ENCODE assay signal across 26 cellular contexts in the genomic region with DNA sequence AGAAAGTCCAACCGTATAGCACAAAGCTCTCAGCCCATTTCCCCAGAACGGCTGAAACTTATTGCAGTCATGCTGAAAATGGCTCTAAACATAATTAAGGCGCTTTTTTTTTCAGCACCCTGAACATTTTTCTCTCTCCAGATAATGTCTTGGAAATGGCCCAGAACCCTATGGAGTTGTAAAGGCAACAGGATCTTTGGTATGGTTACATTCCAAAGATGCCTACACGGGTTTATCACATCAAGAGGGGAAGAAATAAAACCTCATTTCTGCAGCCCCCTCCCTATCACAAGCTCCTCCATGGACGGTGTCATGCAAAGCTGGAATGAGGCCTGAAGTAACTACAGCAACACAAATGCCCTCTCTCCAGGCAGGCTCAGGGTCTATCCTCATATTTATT.
A peak's percentile ranks its signal among the peaks of the same experiment; 100 is the strongest.
DNase-seq lines count a peak whose midpoint lies in the region; ATAC-seq, FAIRE-seq and TF ChIP-seq lines count a peak whose summit lies in the region.
"Had no signal": no experiment of that assay in that cellular context is flagged by ENCODE, and none has a peak within 500 bp of the region (broad histone marks: within the 10 kb centered on the region; RNA-seq: fewer than 3 reads in every experiment).

No MANE protein-coding gene starts in this region.

- H3K4me1 ChIP-seq in SJSA1 (replicated peaks) = peaks cover 16% of the 10 kb centered on the region
- H3K4me1 ChIP-seq: breast epithelium, testis had no signal

- no peaks in the 10 kb centered on the region for H3K36me3 Mint-ChIP-seq in stimulated activated naive B cell treated with anti-CD40 and anti-IgM and Interleukin-4, amounts not matched to agents 10 μg/mL and 1 μg/mL and 100 μg/mL, for 72 hours
- H3K36me3 Mint-ChIP-seq: activated naive CD4-positive, alpha-beta T cell treated with anti-CD3 and anti-CD28 coated beads, Interleukin-2, amount 50 U/mL, for 72 hours; stimulated activated memory B cell treated with anti-CD40 and anti-IgM and Interleukin-4, amounts not matched to agents 10 μg/mL and 1 μg/mL and 100 μg/mL, for 72 hours had no signal

- no peak overlapping the region for H3K27ac Mint-ChIP-seq in stimulated activated naive B cell treated with anti-CD40 and anti-IgM and Interleukin-4, amounts not matched to agents 10 μg/mL and 1 μg/mL and 100 μg/mL, for 72 hours
- H3K27ac Mint-ChIP-seq: activated CD4-positive, alpha-beta T cell treated with anti-CD3 and anti-CD28 coated beads, Interleukin-2, amount 10 ng/mL, durations not matched to agents 24 days and 14 days; activated naive CD4-positive, alpha-beta T cell treated with anti-CD3 and anti-CD28 coated beads, Interleukin-2, amount 50 U/mL, for 72 hours; dendritic cell treated with granulocyte-macrophage colony-stimulating factor and Interleukin-4, amounts not matched to agents 40 ng/mL and 50 ng/mL, for 4 days; nephron progenitor cell; stimulated activated memory B cell treated with anti-CD40 and anti-IgM and Interleukin-4, amounts not matched to agents 10 μg/mL and 1 μg/mL and 100 μg/mL, for 72 hours; T-helper 2 cell treated with Interferon-gamma antibody and Interleukin-4, amounts not matched to agents 5 μg/mL and 100 μg/mL, for 36 hours had no signal

- H3K4me3 Mint-ChIP-seq in stimulated activated naive B cell treated with anti-CD40 and anti-IgM and Interleukin-4, amounts not matched to agents 10 μg/mL and 1 μg/mL and 100 μg/mL, for 72 hours = no peak overlapping the region
- H3K4me3 Mint-ChIP-seq: activated CD4-positive, alpha-beta T cell treated with anti-CD3 and anti-CD28 coated beads, Interleukin-2, amount 10 ng/mL, durations not matched to agents 24 days and 14 days; dendritic cell treated with granulocyte-macrophage colony-stimulating factor and Interleukin-4, amounts not matched to agents 40 ng/mL and 50 ng/mL, for 4 days; nephron progenitor cell; stimulated activated memory B cell treated with anti-CD40 and anti-IgM and Interleukin-4, amounts not matched to agents 10 μg/mL and 1 μg/mL and 100 μg/mL, for 72 hours; T-helper 2 cell treated with Interferon-gamma antibody and Interleukin-4, amounts not matched to agents 5 μg/mL and 100 μg/mL, for 36 hours had no signal

- H3K9me3 ChIP-seq in SJSA1 (replicated peaks) = no peaks in the 10 kb centered on the region
- H3K9me3 ChIP-seq: breast epithelium, testis had no signal

- H3K27ac ChIP-seq in SJSA1 = peak overlapping the region; percentile 33
- H3K27ac ChIP-seq: breast epithelium, testis, VCaP had no signal

- no peak for ATAC-seq in stimulated activated naive B cell treated with anti-CD40 and anti-IgM and Interleukin-4, amounts not matched to agents 10 μg/mL and 1 μg/mL and 100 μg/mL, for 72 hours (replicated peaks)
- ATAC-seq: activated naive CD4-positive, alpha-beta T cell treated with anti-CD3 and anti-CD28 coated beads, Interleukin-2, amount 50 U/mL, for 72 hours; left lobe of liver; stimulated activated memory B cell treated with anti-CD40 and anti-IgM and Interleukin-4, amounts not matched to agents 10 μg/mL and 1 μg/mL and 100 μg/mL, for 72 hours had no signal

- H3K36me3 ChIP-seq in SJSA1 = no peaks in the 10 kb centered on the region
- H3K36me3 ChIP-seq: breast epithelium had no signal

- no peak for TF ChIP-seq POLR2A in H54 (IDR thresholded peaks at IDR 0.05; ENCODE audit: low read depth, low read length)

- no peaks in the 10 kb centered on the region for H3K4me1 Mint-ChIP-seq in stimulated activated naive B cell treated with anti-CD40 and anti-IgM and Interleukin-4, amounts not matched to agents 10 μg/mL and 1 μg/mL and 100 μg/mL, for 72 hours
- H3K4me1 Mint-ChIP-seq: activated CD4-positive, alpha-beta T cell treated with anti-CD3 and anti-CD28 coated beads, Interleukin-2, amount 10 ng/mL, durations not matched to agents 24 days and 14 days; stimulated activated memory B cell treated with anti-CD40 and anti-IgM and Interleukin-4, amounts not matched to agents 10 μg/mL and 1 μg/mL and 100 μg/mL, for 72 hours had no signal

- H3K9me3 Mint-ChIP-seq in stimulated activated naive B cell treated with anti-CD40 and anti-IgM and Interleukin-4, amounts not matched to agents 10 μg/mL and 1 μg/mL and 100 μg/mL, for 72 hours = no peaks in the 10 kb centered on the region
- H3K9me3 Mint-ChIP-seq: activated CD4-positive, alpha-beta T cell treated with anti-CD3 and anti-CD28 coated beads, Interleukin-2, amount 10 ng/mL, durations not matched to agents 24 days and 14 days; activated naive CD4-positive, alpha-beta T cell treated with anti-CD3 and anti-CD28 coated beads, Interleukin-2, amount 50 U/mL, for 72 hours; dendritic cell treated with granulocyte-macrophage colony-stimulating factor and Interleukin-4, amounts not matched to agents 40 ng/mL and 50 ng/mL, for 4 days; nephron progenitor cell; stimulated activated memory B cell treated with anti-CD40 and anti-IgM and Interleukin-4, amounts not matched to agents 10 μg/mL and 1 μg/mL and 100 μg/mL, for 72 hours; T-helper 2 cell treated with Interferon-gamma antibody and Interleukin-4, amounts not matched to agents 5 μg/mL and 100 μg/mL, for 36 hours had no signal

- no peak overlapping the region for H3K4me3 ChIP-seq in SJSA1
- H3K4me3 ChIP-seq: breast epithelium, testis had no signal

- DNase-seq in H4 (ENCODE audit: low spot score) = peak; percentile 34
- DNase-seq in SJSA1 (ENCODE audit: low read depth in 1 of 2, low spot score in 2 of 2) = peak in 1 of 2 experiments; percentile 68
- DNase-seq in glomerular visceral epithelial cell (ENCODE audit: extremely low spot score) = peak; percentile 32
- peak; percentile 23 for DNase-seq in smooth muscle cell of the brain vasculature (ENCODE audit: low read depth, low spot score)
- no peak for DNase-seq in NCI-H2081 (lab: John Stamatoyannopoulos, UW)
- DNase-seq in H54 (ENCODE audit: insufficient read length, low spot score) = no peak
- DNase-seq in stimulated activated naive B cell treated with anti-CD40 and anti-IgM and Interleukin-4, amounts not matched to agents 10 μg/mL and 1 μg/mL and 100 μg/mL, for 72 hours = no peak
- DNase-seq: activated CD4-positive, alpha-beta T cell treated with anti-CD3 and anti-CD28 coated beads, Interleukin-2, amount 10 ng/mL, durations not matched to agents 24 days and 14 days; AML-193; DMS79 treated with DMSO at 0.1 percent for 48 hours; glutamatergic neuron; NCI-H1417 treated with DMSO at 0.1 percent for 48 hours; NCI-H510A treated with DMSO at 0.1 percent for 48 hours; nephron progenitor cell; NK-92 treated with Interleukin-12 subunit alpha and Interleukin-12 subunit beta, amount 100 ng/mL, for 24 hours; stimulated activated CD4-positive, alpha-beta T cell treated with anti-CD3 and anti-CD28 coated beads, Interleukin-1b, Interleukin-23, amount 100 ng/mL, for 48 hours; testis had no signal

- peaks cover 15 to 23% of the 10 kb centered on the region in 2 donors for H3K27me3 Mint-ChIP-seq in stimulated activated naive B cell treated with anti-CD40 and anti-IgM and Interleukin-4, amounts not matched to agents 10 μg/mL and 1 μg/mL and 100 μg/mL, for 72 hours

- H3K27me3 ChIP-seq in SJSA1 (replicated peaks) = no peaks in the 10 kb centered on the region
- H3K27me3 ChIP-seq: breast epithelium, testis had no signal

- FAIRE-seq in H54 (lab: Jason Lieb, UNC) = no peak
- FAIRE-seq: endometrium, RCC 7860 had no signal

Comparison
In these comparisons a context has a peak if more than half of its experiments do, and no peak if none do; other contexts are left out.
1. DNase-seq: peak in H4 (single experiment), glomerular visceral epithelial cell (single experiment) and smooth muscle cell of the brain vasculature (single experiment); none in NCI-H2081 (0 of 2), H54 (single experiment) and stimulated activated naive B cell treated with anti-CD40 and anti-IgM and Interleukin-4, amounts not matched to agents 10 μg/mL and 1 μg/mL and 100 μg/mL, for 72 hours (single experiment).